Comparison of ENCODE assay signal across 1 cellular context in genomic region chr4:152780267-152780811, GRCh38.
TF ChIP-seq lines count a peak whose summit lies in the region.

No MANE protein-coding gene starts in this region.

TF ChIP-seq in K562, 482 proteins besides CTCF, POLR2A, EP300 and RAD21 (continued from another document):
- TF ChIP-seq, protein P1, sequence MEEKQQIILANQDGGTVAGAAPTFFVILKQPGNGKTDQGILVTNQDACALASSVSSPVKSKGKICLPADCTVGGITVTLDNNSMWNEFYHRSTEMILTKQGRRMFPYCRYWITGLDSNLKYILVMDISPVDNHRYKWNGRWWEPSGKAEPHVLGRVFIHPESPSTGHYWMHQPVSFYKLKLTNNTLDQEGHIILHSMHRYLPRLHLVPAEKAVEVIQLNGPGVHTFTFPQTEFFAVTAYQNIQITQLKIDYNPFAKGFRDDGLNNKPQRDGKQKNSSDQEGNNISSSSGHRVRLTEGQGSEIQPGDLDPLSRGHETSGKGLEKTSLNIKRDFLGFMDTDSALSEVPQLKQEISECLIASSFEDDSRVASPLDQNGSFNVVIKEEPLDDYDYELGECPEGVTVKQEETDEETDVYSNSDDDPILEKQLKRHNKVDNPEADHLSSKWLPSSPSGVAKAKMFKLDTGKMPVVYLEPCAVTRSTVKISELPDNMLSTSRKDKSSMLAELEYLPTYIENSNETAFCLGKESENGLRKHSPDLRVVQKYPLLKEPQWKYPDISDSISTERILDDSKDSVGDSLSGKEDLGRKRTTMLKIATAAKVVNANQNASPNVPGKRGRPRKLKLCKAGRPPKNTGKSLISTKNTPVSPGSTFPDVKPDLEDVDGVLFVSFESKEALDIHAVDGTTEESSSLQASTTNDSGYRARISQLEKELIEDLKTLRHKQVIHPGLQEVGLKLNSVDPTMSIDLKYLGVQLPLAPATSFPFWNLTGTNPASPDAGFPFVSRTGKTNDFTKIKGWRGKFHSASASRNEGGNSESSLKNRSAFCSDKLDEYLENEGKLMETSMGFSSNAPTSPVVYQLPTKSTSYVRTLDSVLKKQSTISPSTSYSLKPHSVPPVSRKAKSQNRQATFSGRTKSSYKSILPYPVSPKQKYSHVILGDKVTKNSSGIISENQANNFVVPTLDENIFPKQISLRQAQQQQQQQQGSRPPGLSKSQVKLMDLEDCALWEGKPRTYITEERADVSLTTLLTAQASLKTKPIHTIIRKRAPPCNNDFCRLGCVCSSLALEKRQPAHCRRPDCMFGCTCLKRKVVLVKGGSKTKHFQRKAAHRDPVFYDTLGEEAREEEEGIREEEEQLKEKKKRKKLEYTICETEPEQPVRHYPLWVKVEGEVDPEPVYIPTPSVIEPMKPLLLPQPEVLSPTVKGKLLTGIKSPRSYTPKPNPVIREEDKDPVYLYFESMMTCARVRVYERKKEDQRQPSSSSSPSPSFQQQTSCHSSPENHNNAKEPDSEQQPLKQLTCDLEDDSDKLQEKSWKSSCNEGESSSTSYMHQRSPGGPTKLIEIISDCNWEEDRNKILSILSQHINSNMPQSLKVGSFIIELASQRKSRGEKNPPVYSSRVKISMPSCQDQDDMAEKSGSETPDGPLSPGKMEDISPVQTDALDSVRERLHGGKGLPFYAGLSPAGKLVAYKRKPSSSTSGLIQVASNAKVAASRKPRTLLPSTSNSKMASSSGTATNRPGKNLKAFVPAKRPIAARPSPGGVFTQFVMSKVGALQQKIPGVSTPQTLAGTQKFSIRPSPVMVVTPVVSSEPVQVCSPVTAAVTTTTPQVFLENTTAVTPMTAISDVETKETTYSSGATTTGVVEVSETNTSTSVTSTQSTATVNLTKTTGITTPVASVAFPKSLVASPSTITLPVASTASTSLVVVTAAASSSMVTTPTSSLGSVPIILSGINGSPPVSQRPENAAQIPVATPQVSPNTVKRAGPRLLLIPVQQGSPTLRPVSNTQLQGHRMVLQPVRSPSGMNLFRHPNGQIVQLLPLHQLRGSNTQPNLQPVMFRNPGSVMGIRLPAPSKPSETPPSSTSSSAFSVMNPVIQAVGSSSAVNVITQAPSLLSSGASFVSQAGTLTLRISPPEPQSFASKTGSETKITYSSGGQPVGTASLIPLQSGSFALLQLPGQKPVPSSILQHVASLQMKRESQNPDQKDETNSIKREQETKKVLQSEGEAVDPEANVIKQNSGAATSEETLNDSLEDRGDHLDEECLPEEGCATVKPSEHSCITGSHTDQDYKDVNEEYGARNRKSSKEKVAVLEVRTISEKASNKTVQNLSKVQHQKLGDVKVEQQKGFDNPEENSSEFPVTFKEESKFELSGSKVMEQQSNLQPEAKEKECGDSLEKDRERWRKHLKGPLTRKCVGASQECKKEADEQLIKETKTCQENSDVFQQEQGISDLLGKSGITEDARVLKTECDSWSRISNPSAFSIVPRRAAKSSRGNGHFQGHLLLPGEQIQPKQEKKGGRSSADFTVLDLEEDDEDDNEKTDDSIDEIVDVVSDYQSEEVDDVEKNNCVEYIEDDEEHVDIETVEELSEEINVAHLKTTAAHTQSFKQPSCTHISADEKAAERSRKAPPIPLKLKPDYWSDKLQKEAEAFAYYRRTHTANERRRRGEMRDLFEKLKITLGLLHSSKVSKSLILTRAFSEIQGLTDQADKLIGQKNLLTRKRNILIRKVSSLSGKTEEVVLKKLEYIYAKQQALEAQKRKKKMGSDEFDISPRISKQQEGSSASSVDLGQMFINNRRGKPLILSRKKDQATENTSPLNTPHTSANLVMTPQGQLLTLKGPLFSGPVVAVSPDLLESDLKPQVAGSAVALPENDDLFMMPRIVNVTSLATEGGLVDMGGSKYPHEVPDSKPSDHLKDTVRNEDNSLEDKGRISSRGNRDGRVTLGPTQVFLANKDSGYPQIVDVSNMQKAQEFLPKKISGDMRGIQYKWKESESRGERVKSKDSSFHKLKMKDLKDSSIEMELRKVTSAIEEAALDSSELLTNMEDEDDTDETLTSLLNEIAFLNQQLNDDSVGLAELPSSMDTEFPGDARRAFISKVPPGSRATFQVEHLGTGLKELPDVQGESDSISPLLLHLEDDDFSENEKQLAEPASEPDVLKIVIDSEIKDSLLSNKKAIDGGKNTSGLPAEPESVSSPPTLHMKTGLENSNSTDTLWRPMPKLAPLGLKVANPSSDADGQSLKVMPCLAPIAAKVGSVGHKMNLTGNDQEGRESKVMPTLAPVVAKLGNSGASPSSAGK (IDR thresholded peaks at IDR 0.05), result peak; percentile 48; the same call in 1 of the 2 replicates
- TF ChIP-seq SNIP1 (IDR thresholded peaks at IDR 0.05; ENCODE audit: low read depth), result no peak
- TF ChIP-seq NFE2L1 (tag; IDR thresholded peaks at IDR 0.05; ENCODE audit: borderline replicate concordance, low read depth), result no peak
- TF ChIP-seq, protein P2, sequence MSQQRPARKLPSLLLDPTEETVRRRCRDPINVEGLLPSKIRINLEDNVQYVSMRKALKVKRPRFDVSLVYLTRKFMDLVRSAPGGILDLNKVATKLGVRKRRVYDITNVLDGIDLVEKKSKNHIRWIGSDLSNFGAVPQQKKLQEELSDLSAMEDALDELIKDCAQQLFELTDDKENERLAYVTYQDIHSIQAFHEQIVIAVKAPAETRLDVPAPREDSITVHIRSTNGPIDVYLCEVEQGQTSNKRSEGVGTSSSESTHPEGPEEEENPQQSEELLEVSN (IDR thresholded peaks at IDR 0.05; ENCODE audit: borderline replicate concordance in 1 of 2, extremely low read depth in 1 of 2, insufficient read depth in 1 of 2, insufficient read length in 1 of 2, low read depth in 1 of 2, low read length in 1 of 2, poor library complexity in 1 of 2, severe bottlenecking in 1 of 2), result peak; percentile 25 to 76
- no peak for TF ChIP-seq MEIS2 (IDR thresholded peaks at IDR 0.05; ENCODE audit: partially characterized antibody)
- TF ChIP-seq CHAMP1 (IDR thresholded peaks at IDR 0.05), result no peak
- no peak for TF ChIP-seq PURB (CRISPR knock-in tag; IDR thresholded peaks at IDR 0.05; ENCODE audit: low read depth)
- peak; percentile 23 for TF ChIP-seq RBBP5 (IDR thresholded peaks at IDR 0.05; ENCODE audit: borderline replicate concordance, insufficient read depth, low read length, poor library complexity, severe bottlenecking)
- no peak for TF ChIP-seq CBX8 (IDR thresholded peaks at IDR 0.05; ENCODE audit: borderline replicate concordance, extremely low read depth, low read depth, low read length, poor library complexity, severe bottlenecking)
- TF ChIP-seq ZBTB17 (CRISPR knock-in tag; IDR thresholded peaks at IDR 0.05), result no peak
- TF ChIP-seq, protein P3, sequence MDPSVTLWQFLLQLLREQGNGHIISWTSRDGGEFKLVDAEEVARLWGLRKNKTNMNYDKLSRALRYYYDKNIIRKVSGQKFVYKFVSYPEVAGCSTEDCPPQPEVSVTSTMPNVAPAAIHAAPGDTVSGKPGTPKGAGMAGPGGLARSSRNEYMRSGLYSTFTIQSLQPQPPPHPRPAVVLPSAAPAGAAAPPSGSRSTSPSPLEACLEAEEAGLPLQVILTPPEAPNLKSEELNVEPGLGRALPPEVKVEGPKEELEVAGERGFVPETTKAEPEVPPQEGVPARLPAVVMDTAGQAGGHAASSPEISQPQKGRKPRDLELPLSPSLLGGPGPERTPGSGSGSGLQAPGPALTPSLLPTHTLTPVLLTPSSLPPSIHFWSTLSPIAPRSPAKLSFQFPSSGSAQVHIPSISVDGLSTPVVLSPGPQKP (CRISPR knock-in tag; IDR thresholded peaks at IDR 0.05), result no peak
- no peak for TF ChIP-seq TCF7 (IDR thresholded peaks at IDR 0.05; ENCODE audit: borderline replicate concordance)
- no peak for TF ChIP-seq ILF3 (IDR thresholded peaks at IDR 0.05; ENCODE audit: borderline replicate concordance)
- TF ChIP-seq CTBP1 (IDR thresholded peaks at IDR 0.05; ENCODE audit: borderline replicate concordance), result 0 out of 2 replicates have a peak, but pooled peaks have one; percentile 37
- TF ChIP-seq KDM5B (IDR thresholded peaks at IDR 0.05; ENCODE audit: insufficient replicate concordance, low read depth, low read length), result no peak
- no peak for TF ChIP-seq E4F1 (CRISPR knock-in tag; IDR thresholded peaks at IDR 0.05; ENCODE audit: borderline replicate concordance)
- no peak for TF ChIP-seq NR2C1 (IDR thresholded peaks at IDR 0.05)
- TF ChIP-seq NR2C1 (tag; IDR thresholded peaks at IDR 0.05), result no peak
- TF ChIP-seq HLTF (IDR thresholded peaks at IDR 0.05), result no peak
